In genomic region chr6:136405410-136406029, GRCh38 we compare ENCODE assay signal across 1 cellular context.
TF ChIP-seq lines count a peak whose summit lies in the region.

No MANE protein-coding gene starts in this region.

TF ChIP-seq in K562, 482 proteins besides CTCF, POLR2A, EP300 and RAD21 (continued from another document and continues in another):
- TF ChIP-seq CREB1 (IDR thresholded peaks at IDR 0.05) (no peak), CREB1 (CRISPR knock-in tag; IDR thresholded peaks at IDR 0.05) (no peak), MTA2 (IDR thresholded peaks at IDR 0.05; ENCODE audit: low read depth) (no peak), MCM5 (IDR thresholded peaks at IDR 0.05; ENCODE audit: low read depth) (no peak), ZKSCAN1 (IDR thresholded peaks at IDR 0.05; ENCODE audit: low read depth, low read length) (no peak), MYBL2 (IDR thresholded peaks at IDR 0.05; ENCODE audit: low read depth) (no peak), MYBL2 (CRISPR knock-in tag; IDR thresholded peaks at IDR 0.05; ENCODE audit: borderline replicate concordance) (no peak), RBM17 (IDR thresholded peaks at IDR 0.05; ENCODE audit: borderline replicate concordance, low read depth, low read length) (no peak), NR4A1 (CRISPR knock-in tag; IDR thresholded peaks at IDR 0.05) (0 out of 2 replicates have a peak, but pooled peaks have one; percentile 74), NR4A1 (tag; IDR thresholded peaks at IDR 0.05) (peak; percentile 82; the same call in 1 of the 2 replicates), ZBTB12 (CRISPR knock-in tag; IDR thresholded peaks at IDR 0.05) (peak; percentile 47; the same call in 1 of the 2 replicates), SMAD4 (CRISPR knock-in tag; conservative IDR thresholded peaks at IDR 0.05) (peak; percentile 78; the same call in 1 of the 2 replicates), BCL6 (CRISPR knock-in tag; IDR thresholded peaks at IDR 0.05) (peak; percentile 73; the same call in 1 of the 2 replicates), MGA (IDR thresholded peaks at IDR 0.05) (no peak), ELF4 (CRISPR knock-in tag; IDR thresholded peaks at IDR 0.05) (0 out of 2 replicates have a peak, but pooled peaks have one; percentile 42), PTRF (tag; IDR thresholded peaks at IDR 0.05) (no peak), ZNF239 (CRISPR knock-in tag; IDR thresholded peaks at IDR 0.05) (peak; percentile 68), ATF3 (IDR thresholded peaks at IDR 0.05) (0 out of 2 replicates have a peak, but pooled peaks have one; percentile 21), ATF3 (CRISPR knock-in tag; conservative IDR thresholded peaks at IDR 0.05) (no peak), ZNF165 (CRISPR knock-in tag; IDR thresholded peaks at IDR 0.05; ENCODE audit: borderline replicate concordance) (peak; percentile 74; the same call in 1 of the 2 replicates), GABPB2 (CRISPR knock-in tag; conservative IDR thresholded peaks at IDR 0.05) (no peak), NFRKB (IDR thresholded peaks at IDR 0.05; ENCODE audit: low read depth) (0 out of 2 replicates have a peak, but pooled peaks have one; percentile 32), POLR2G (IDR thresholded peaks at IDR 0.05; ENCODE audit: low read depth, low read length) (no peak), DACH1 (IDR thresholded peaks at IDR 0.05; ENCODE audit: partially characterized antibody) (no peak), ZNF280B (CRISPR knock-in tag; IDR thresholded peaks at IDR 0.05) (no peak), ZNF282 (CRISPR knock-in tag; IDR thresholded peaks at IDR 0.05) (no peak), GABPA (tag; conservative IDR thresholded peaks at IDR 0.05; ENCODE audit: low read depth) (peak; percentile 71), CBFA2T3 (IDR thresholded peaks at IDR 0.05) (no peak), U2AF2 (optimal IDR thresholded peaks at IDR 0.05; ENCODE audit: low read depth, low read length) (no peak), NFIX (CRISPR knock-in tag; IDR thresholded peaks at IDR 0.05; ENCODE audit: low read depth) (no peak), ZNF395 (CRISPR knock-in tag; IDR thresholded peaks at IDR 0.05) (peak; percentile 74; the same call in 1 of the 2 replicates), MEF2D (tag; conservative IDR thresholded peaks at IDR 0.05; ENCODE audit: low read depth) (peak; percentile 61; the same call in 1 of the 2 replicates), BHLHE40 (IDR thresholded peaks at IDR 0.05; ENCODE audit: low read length) (no peak), ELF2 (CRISPR knock-in tag; IDR thresholded peaks at IDR 0.05) (0 out of 2 replicates have a peak, but pooled peaks have one; percentile 27), ZNF311 (CRISPR knock-in tag; IDR thresholded peaks at IDR 0.05) (peak; percentile 69; the same call in 1 of the 2 replicates), ZNF76 (CRISPR knock-in tag; IDR thresholded peaks at IDR 0.05; ENCODE audit: borderline replicate concordance) (peak; percentile 49; the same call in 1 of the 2 replicates), ZNF511 (CRISPR knock-in tag; IDR thresholded peaks at IDR 0.05) (no peak), ZNF277 (CRISPR knock-in tag; IDR thresholded peaks at IDR 0.05; ENCODE audit: borderline replicate concordance) (no peak), POLR2H (tag; IDR thresholded peaks at IDR 0.05; ENCODE audit: low read depth) (no peak), CEBPG (CRISPR knock-in tag; IDR thresholded peaks at IDR 0.05) (no peak), CEBPG (tag; conservative IDR thresholded peaks at IDR 0.05 in 1 of 2, IDR thresholded peaks at IDR 0.05 in 1 of 2) (peak; percentile 64 to 76; a peak in 3 of 4 replicates), KDM2B (CRISPR knock-in tag; IDR thresholded peaks at IDR 0.05) (no peak)
